Comparison of ENCODE assay signal across 17 cellular contexts in genomic region chr12:64744422-64745258, GRCh38. TPM values are rescaled to one million over a fixed set of nuclear protein-coding genes. Genes with fewer than 3 reads are reported as not detected.
A peak's percentile ranks its signal among the peaks of the same experiment; 100 is the strongest.
DNase-seq lines count a peak whose midpoint lies in the region; ATAC-seq, FAIRE-seq and TF ChIP-seq lines count a peak whose summit lies in the region.
"Had no signal": no experiment of that assay in that cellular context is flagged by ENCODE, and none has a peak within 500 bp of the region (broad histone marks: within the 10 kb centered on the region; RNA-seq: fewer than 3 reads in every experiment).

No MANE protein-coding gene starts in this region.

- H3K27me3 ChIP-seq in PC-3 (ENCODE audit: low read length) (no peaks in the 10 kb centered on the region), endothelial cell of umbilical vein (ENCODE audit: control insufficient read depth in 2 of 2, insufficient read depth in 2 of 2, low read length in 2 of 2) (no peaks in the 10 kb centered on the region), osteoblast (ENCODE audit: insufficient read depth, low read length) (no peaks in the 10 kb centered on the region)
- H3K27me3 ChIP-seq: BLaER1 treated with 17β-estradiol and CSF1 and Interleukin-3, amounts not matched to agents 10 nM and 100 nM; brain microvascular endothelial cell had no signal

- no peaks in the 10 kb centered on the region for H3K9me1 ChIP-seq in endothelial cell of umbilical vein (replicated peaks; ENCODE audit: control insufficient read depth, extremely low read depth, insufficient read depth, low read length)

- H3K4me2 ChIP-seq in PC-3 (ENCODE audit: low read length) (peak overlapping the region; percentile 28; the same call in 1 of the 2 replicates), endothelial cell of umbilical vein (ENCODE audit: insufficient read depth, low read length) (peak overlapping the region; percentile 90), osteoblast (ENCODE audit: insufficient read depth, low read length) (peak overlapping the region; percentile 49)

- peak; percentile 65 for DNase-seq in COLO829 (ENCODE audit: low spot score)
- peak; percentile 34 for DNase-seq in PC-3
- DNase-seq in endothelial cell of umbilical vein (ENCODE audit: low read depth, low spot score), result peak; percentile 53
- no peak for DNase-seq in osteoblast (ENCODE audit: insufficient read length, low spot score, missing footprints)
- DNase-seq in OCI-M1 (lab: John Stamatoyannopoulos, UW), result no peak
- no peak for DNase-seq in HK-2 (ENCODE audit: unreplicated experiment)
- DNase-seq: activated CD4-positive, alpha-beta T cell treated with anti-CD3 and anti-CD28 coated beads for 1 hour; activated T-cell treated with anti-CD3 and anti-CD28 coated beads, Interleukin-2, amount 50 U/mL, for 48 hours; brain microvascular endothelial cell; left cardiac atrium; NCI-H524; posterior cingulate gyrus had no signal

- peaks cover 3% of the 10 kb centered on the region for H3F3A ChIP-seq in PC-3 (ENCODE audit: low read length, unreplicated experiment)

- H2AFZ ChIP-seq in PC-3 (ENCODE audit: low read length), result no peak overlapping the region
- H2AFZ ChIP-seq in endothelial cell of umbilical vein (ENCODE audit: low read depth, low read length), result no peak overlapping the region
- no peak overlapping the region for H2AFZ ChIP-seq in osteoblast (ENCODE audit: low read length)

- POLR2A ChIA-PET in PC-3 (lab: Charles Lee; ENCODE audit: unreplicated experiment) (interaction anchor here (1.0 kb wide), 1 partner anchor 36 kb away, joined by 4 read pairs; no protein-coding TSS in a partner anchor), endothelial cell of umbilical vein (lab: Charles Lee) (interaction anchor here (0.7 kb wide), 1 partner anchor 29 kb away, joined by 3 read pairs; no protein-coding TSS in a partner anchor)

- H3K9me2 ChIP-seq in PC-3 (replicated peaks; ENCODE audit: low read length), result no peaks in the 10 kb centered on the region

- H3K36me3 ChIP-seq in PC-3 (ENCODE audit: low read depth, low read length) (peaks cover 26% of the 10 kb centered on the region), endothelial cell of umbilical vein (ENCODE audit: control insufficient read depth in 2 of 2, extremely low read depth in 1 of 2, insufficient read depth in 2 of 2, low read length in 2 of 2) (peaks cover 15 to 18% of the 10 kb centered on the region in 2 experiments), osteoblast (ENCODE audit: insufficient read depth, low read length) (peaks cover 38% of the 10 kb centered on the region)

- peaks cover 5% of the 10 kb centered on the region; the same call in 1 of the 2 replicates for H3K79me2 ChIP-seq in PC-3 (ENCODE audit: low read length)
- peaks cover 5% of the 10 kb centered on the region for H3K79me2 ChIP-seq in endothelial cell of umbilical vein (ENCODE audit: control insufficient read depth, insufficient read depth, low read length)
- H3K79me2 ChIP-seq in osteoblast (ENCODE audit: insufficient read depth, low read length), result peaks cover 3% of the 10 kb centered on the region

- H4K20me1 ChIP-seq in PC-3 (ENCODE audit: low read length), result no peaks in the 10 kb centered on the region
- no peaks in the 10 kb centered on the region for H4K20me1 ChIP-seq in endothelial cell of umbilical vein (replicated peaks; ENCODE audit: control insufficient read depth, extremely low read depth, insufficient read depth, low read length)
- no peaks in the 10 kb centered on the region for H4K20me1 ChIP-seq in osteoblast (ENCODE audit: insufficient read depth, low read length)
- H4K20me1 ChIP-seq: BLaER1 treated with 17β-estradiol and CSF1 and Interleukin-3, amounts not matched to agents 10 nM and 100 nM had no signal

- no peak for ATAC-seq in PC-3
- no peak for ATAC-seq in GM21825 (IDR thresholded peaks at IDR 0.05; ENCODE audit: unreplicated experiment)
- no peak for ATAC-seq in GM21737 (IDR thresholded peaks at IDR 0.05; ENCODE audit: unreplicated experiment)

- H3K4me1 ChIP-seq in PC-3 (ENCODE audit: insufficient read depth, low read length), result peaks cover 36% of the 10 kb centered on the region
- H3K4me1 ChIP-seq in endothelial cell of umbilical vein (ENCODE audit: control insufficient read depth, extremely low read depth, insufficient read depth, low read length), result peaks cover 41% of the 10 kb centered on the region
- H3K4me1 ChIP-seq in osteoblast (ENCODE audit: insufficient read depth, low read length), result peaks cover 25% of the 10 kb centered on the region

- dilution Hi-C loops in endothelial cell of umbilical vein (cut with MboI; ENCODE audit: extremely low pct_ligation_motif_present, low sequenced_read_pairs), result no loop called here

- H3K9ac ChIP-seq in PC-3 (ENCODE audit: low read length) (no peak overlapping the region), endothelial cell of umbilical vein (replicated peaks; ENCODE audit: extremely low read depth, insufficient read depth, low read length) (peak overlapping the region; percentile 27)

- H3K9me3 ChIP-seq in PC-3 (ENCODE audit: low read length) (no peaks in the 10 kb centered on the region), endothelial cell of umbilical vein (replicated peaks; ENCODE audit: control insufficient read depth, insufficient read depth, low read length) (no peaks in the 10 kb centered on the region), osteoblast (ENCODE audit: low read depth, low read length) (no peaks in the 10 kb centered on the region)
- H3K9me3 ChIP-seq: BLaER1 treated with 17β-estradiol and CSF1 and Interleukin-3, amounts not matched to agents 10 nM and 100 nM had no signal

- BruUV-seq in PC-3 (replicated peaks; lab: Mats Ljungman, UMichigan) (no TSS peak), endothelial cell of umbilical vein (replicated peaks; lab: Mats Ljungman, UMichigan) (no TSS peak)

- CTCF ChIA-PET in PC-3 (lab: Charles Lee), result no interaction called here
- CTCF ChIA-PET in endothelial cell of umbilical vein (lab: Charles Lee), result interaction anchor here (1.3 to 1.8 kb wide), 2 partner anchors 10 to 57 kb away, joined by 3 to 5 read pairs; no protein-coding TSS in a partner anchor

- intact Hi-C loops in PC-3 (cut with micrococcal nuclease) (no loop called here), endothelial cell of umbilical vein (cut with micrococcal nuclease) (no loop called here)

- FAIRE-seq in endothelial cell of umbilical vein (lab: Jason Lieb, UNC), result peak; percentile 77
- FAIRE-seq: GM19239 had no signal

- H3K27ac ChIP-seq in PC-3 (ENCODE audit: low read length) (peak overlapping the region; percentile 18; the same call in 1 of the 2 replicates), endothelial cell of umbilical vein (ENCODE audit: insufficient read depth, low read depth, low read length) (peak overlapping the region; percentile 48), osteoblast (ENCODE audit: low read depth, low read length) (peak overlapping the region; percentile 7)
- H3K27ac ChIP-seq: brain microvascular endothelial cell, SK-N-MC had no signal

- TF ChIP-seq POLR2A in endothelial cell of umbilical vein (IDR thresholded peaks at IDR 0.05; ENCODE audit: low read depth, low read length), result no peak

- no peak for TF ChIP-seq CTCF in PC-3 (conservative IDR thresholded peaks at IDR 0.05; ENCODE audit: low read depth, low read length)
- TF ChIP-seq CTCF in endothelial cell of umbilical vein (IDR thresholded peaks at IDR 0.05; ENCODE audit: extremely low read depth in 1 of 2, insufficient read depth in 1 of 2, low read depth in 1 of 2, low read length in 2 of 2), result no peak
- TF ChIP-seq CTCF in osteoblast (IDR thresholded peaks at IDR 0.05; ENCODE audit: extremely low read depth, low read depth, low read length), result no peak

- H3K4me3 ChIP-seq in PC-3 (ENCODE audit: low read length) (no peak overlapping the region), endothelial cell of umbilical vein (replicated peaks in 1 of 3; ENCODE audit: insufficient read depth in 1 of 3, low read depth in 1 of 3, low read length in 3 of 3) (peak overlapping the region in 1 of 3 experiments; percentile 45), osteoblast (ENCODE audit: insufficient read depth, low read length) (no peak overlapping the region)
- H3K4me3 ChIP-seq: BLaER1 treated with 17β-estradiol and CSF1 and Interleukin-3, amounts not matched to agents 10 nM and 100 nM; SK-N-MC had no signal

TF ChIP-seq in endothelial cell of umbilical vein, 7 proteins besides CTCF, POLR2A, EP300 and RAD21:
- no peak for TF ChIP-seq POLR2AphosphoS5 (IDR thresholded peaks at IDR 0.05; ENCODE audit: insufficient read depth, low read depth, low read length)
- no peak for TF ChIP-seq MAX (IDR thresholded peaks at IDR 0.05; ENCODE audit: insufficient read depth, insufficient read length)
- peak; percentile 76 for TF ChIP-seq FOS (IDR thresholded peaks at IDR 0.05; ENCODE audit: borderline replicate concordance, insufficient read depth, low read length)
- TF ChIP-seq JUN (IDR thresholded peaks at IDR 0.05; ENCODE audit: borderline replicate concordance, insufficient read depth, insufficient read length, low read depth), result peak; percentile 44
TF ChIP-seq in endothelial cell of umbilical vein: peak in this region for 2.

RNA-seq across cellular contexts. Expression of gene GNS, which starts 14.6 kb away (rescaled TPM):
- 55.1 TPM in 2 replicates for total RNA-seq in PC-3 (2014; rRNA removed)
- total RNA-seq in endothelial cell of umbilical vein, result 129 and 142 TPM in 2 replicates
- polyA plus RNA-seq in endothelial cell of umbilical vein, result 92.8 and 107 TPM in 2 replicates
- polyA plus RNA-seq in endothelial cell of umbilical vein (2011; cell fraction: cytosol; rRNA removed), result 79.2 and 81.1 TPM in 2 replicates
- 56.6 and 67.1 TPM in 2 replicates for polyA plus RNA-seq in endothelial cell of umbilical vein (2011; cell fraction: nucleus; rRNA removed)
- polyA plus RNA-seq in endothelial cell of umbilical vein (2012), result 131 and 155 TPM in 2 replicates
- polyA minus RNA-seq in endothelial cell of umbilical vein, result 380 and 387 TPM in 2 replicates
- 71.4 TPM for polyA minus RNA-seq in endothelial cell of umbilical vein (2011; cell fraction: cytosol; rRNA and poly(A)+ RNA removed)
- polyA minus RNA-seq in endothelial cell of umbilical vein (2011; cell fraction: nucleus; rRNA and poly(A)+ RNA removed), result 61.7 and 108 TPM in 2 replicates
- 277 and 292 TPM in 2 replicates for total RNA-seq in osteoblast

Comparison
In these comparisons a context has a peak if more than half of its experiments do, and no peak if none do; other contexts are left out.
1. DNase-seq: peak in COLO829 (single experiment), PC-3 (single experiment) and endothelial cell of umbilical vein (single experiment); none in osteoblast (single experiment), OCI-M1 (single experiment) and HK-2 (single experiment).
2. H3K4me2 ChIP-seq: peak in every context shown above with its lines; median percentile 90 in endothelial cell of umbilical vein; 49 in osteoblast; 28 in PC-3.
3. Peak in every context shown above with its lines, with median percentiles within 50 percentile points of each other: H3K27ac ChIP-seq.